8 cellular contexts compared by ENCODE assay signal in genomic region chr16:56317998-56318912, GRCh38.
DNase-seq lines count a peak whose midpoint lies in the region; ATAC-seq and TF ChIP-seq lines count a peak whose summit lies in the region.

No MANE protein-coding gene starts in this region.

- H3K79me2 ChIP-seq in SK-N-SH (ENCODE audit: insufficient read depth): no peaks in the 10 kb centered on the region

- no peaks in the 10 kb centered on the region for H3K9me2 ChIP-seq in SK-N-SH

- TF ChIP-seq CTCF in SK-N-SH (IDR thresholded peaks at IDR 0.05): peak; percentile 84

- H4K20me1 ChIP-seq in SK-N-SH (ENCODE audit: insufficient read depth): no peaks in the 10 kb centered on the region

- H3K9me3 Mint-ChIP-seq in activated naive CD4-positive, alpha-beta T cell treated with anti-CD3 and anti-CD28 coated beads, Interleukin-2, amount 50 U/mL, for 24 hours: no peaks in the 10 kb centered on the region

- no peaks in the 10 kb centered on the region; the same call in 1 of the 2 replicates for H3K27me3 ChIP-seq in SK-N-SH (ENCODE audit: insufficient read depth)

- no peak overlapping the region for H3K9ac ChIP-seq in SK-N-SH

- H3K4me2 ChIP-seq in SK-N-SH: no peak overlapping the region

- peaks cover 0 to 25% of the 10 kb centered on the region in 2 experiments; a peak in 1 of 4 replicates for H3K4me1 ChIP-seq in SK-N-SH (ENCODE audit: control insufficient read depth in 1 of 2, insufficient read depth in 2 of 2, low read depth in 1 of 2, low read length in 1 of 2)

- no peaks in the 10 kb centered on the region for H3K36me3 ChIP-seq in SK-N-SH (replicated peaks in 1 of 2; ENCODE audit: control insufficient read depth in 1 of 2, insufficient read depth in 2 of 2, low read length in 1 of 2)

- H3F3A ChIP-seq in SK-N-SH (replicated peaks; ENCODE audit: insufficient read depth): no peaks in the 10 kb centered on the region

- no peaks in the 10 kb centered on the region for H3K36me3 Mint-ChIP-seq in activated naive CD4-positive, alpha-beta T cell treated with anti-CD3 and anti-CD28 coated beads, Interleukin-2, amount 50 U/mL, for 24 hours

- H3K27ac ChIP-seq in SK-N-SH (ENCODE audit: low read depth in 2 of 2, low read length in 1 of 2): peak overlapping the region in 1 of 2 experiments; percentile 16; a peak in 1 of 4 replicates
- H3K27ac ChIP-seq in temporal lobe (ENCODE audit: low read depth, low read length): peak overlapping the region; percentile 96

- ATAC-seq in GM21717 (IDR thresholded peaks at IDR 0.05; ENCODE audit: unreplicated experiment): peak; percentile 86

- TF ChIP-seq EP300 in SK-N-SH (IDR thresholded peaks at IDR 0.05; ENCODE audit: borderline replicate concordance in 1 of 2, low read depth in 1 of 2, low read length in 1 of 2): no peak

- H2AFZ ChIP-seq in SK-N-SH (ENCODE audit: low read depth): 0 out of 2 replicates have a peak overlapping the region, but pooled peaks have one; percentile 72

- no peaks in the 10 kb centered on the region for H3K9me3 ChIP-seq in SK-N-SH

- no peaks in the 10 kb centered on the region for H3K27me3 Mint-ChIP-seq in activated naive CD4-positive, alpha-beta T cell treated with anti-CD3 and anti-CD28 coated beads, Interleukin-2, amount 50 U/mL, for 24 hours

- peak overlapping the region; percentile 42 for H3K4me3 Mint-ChIP-seq in activated naive CD4-positive, alpha-beta T cell treated with anti-CD3 and anti-CD28 coated beads, Interleukin-2, amount 50 U/mL, for 24 hours

- POLR2A ChIA-PET in SK-N-SH (lab: Yijun Ruan, JAX): interaction anchor here (1.0 kb wide), 1 partner anchor 127 kb away, joined by 6 read pairs; the partner anchor contains the start of gene GNAO1

- CTCF ChIA-PET in SK-N-SH (lab: Yijun Ruan, JAX): interaction anchor here (0.5 to 7.0 kb wide), 77 partner anchors 10 to 853 kb away, joined by 3 to 104 read pairs (median 4); partner anchors contain the start of gene GNAO1

- 26% methylated on average over 23 of the region's 29 CpGs for WGBS in SK-N-SH (ENCODE audit: low lambda C conversion rate)

- peaks cover 4% of the 10 kb centered on the region for H3K4me1 Mint-ChIP-seq in activated naive CD4-positive, alpha-beta T cell treated with anti-CD3 and anti-CD28 coated beads, Interleukin-2, amount 50 U/mL, for 24 hours

- H3K4me3 ChIP-seq in SK-N-SH (ENCODE audit: low read depth in 2 of 2, low read length in 1 of 2): no peak overlapping the region; a peak in 1 of 4 replicates

- peak; percentile 96 for TF ChIP-seq RAD21 in SK-N-SH (IDR thresholded peaks at IDR 0.05; ENCODE audit: low read length)

- no peak overlapping the region for H3K27ac Mint-ChIP-seq in activated naive CD4-positive, alpha-beta T cell treated with anti-CD3 and anti-CD28 coated beads, Interleukin-2, amount 50 U/mL, for 24 hours

- DNase-seq in DMS53 treated with DMSO at 0.1 percent for 48 hours (lab: John Stamatoyannopoulos, UW; ENCODE audit: unreplicated experiment): peak; percentile 60
- peak; percentile 31 for DNase-seq in KG1 (lab: John Stamatoyannopoulos, UW)
- DNase-seq in SK-N-SH: peak; percentile 97
- peak; percentile 91 for DNase-seq in globus pallidus (ENCODE audit: low spot score)
- DNase-seq in occipital lobe (lab: John Stamatoyannopoulos, UW): peak; percentile 85

TF ChIP-seq in SK-N-SH, 30 proteins besides CTCF, POLR2A, EP300 and RAD21:
- TF ChIP-seq MXI1 (IDR thresholded peaks at IDR 0.05; ENCODE audit: low read depth, low read length) (peak; percentile 18; the same call in 1 of the 2 replicates), SMC3 (IDR thresholded peaks at IDR 0.05; ENCODE audit: low read depth, low read length) (peak; percentile 94), GABPA (IDR thresholded peaks at IDR 0.05; ENCODE audit: low read depth) (no peak), GATA2 (CRISPR knock-in tag; IDR thresholded peaks at IDR 0.05) (peak; percentile 8; the same call in 1 of the 2 replicates), CHD2 (IDR thresholded peaks at IDR 0.05; ENCODE audit: low read length, partially characterized antibody) (peak; percentile 16)
- TF ChIP-seq, protein P1, sequence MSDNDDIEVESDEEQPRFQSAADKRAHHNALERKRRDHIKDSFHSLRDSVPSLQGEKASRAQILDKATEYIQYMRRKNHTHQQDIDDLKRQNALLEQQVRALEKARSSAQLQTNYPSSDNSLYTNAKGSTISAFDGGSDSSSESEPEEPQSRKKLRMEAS (IDR thresholded peaks at IDR 0.05; ENCODE audit: low read depth): 0 out of 2 replicates have a peak, but pooled peaks have one; percentile 20

Comparison
In these comparisons a context has a peak if more than half of its experiments do, and no peak if none do; other contexts are left out.
1. DNase-seq: peak in every context shown above with its lines; median percentile 97 in SK-N-SH; 91 in globus pallidus; 85 in occipital lobe; 60 in DMS53 treated with DMSO at 0.1 percent for 48 hours; 31 in KG1.